8 cellular contexts compared by ENCODE assay signal in the genomic region with DNA sequence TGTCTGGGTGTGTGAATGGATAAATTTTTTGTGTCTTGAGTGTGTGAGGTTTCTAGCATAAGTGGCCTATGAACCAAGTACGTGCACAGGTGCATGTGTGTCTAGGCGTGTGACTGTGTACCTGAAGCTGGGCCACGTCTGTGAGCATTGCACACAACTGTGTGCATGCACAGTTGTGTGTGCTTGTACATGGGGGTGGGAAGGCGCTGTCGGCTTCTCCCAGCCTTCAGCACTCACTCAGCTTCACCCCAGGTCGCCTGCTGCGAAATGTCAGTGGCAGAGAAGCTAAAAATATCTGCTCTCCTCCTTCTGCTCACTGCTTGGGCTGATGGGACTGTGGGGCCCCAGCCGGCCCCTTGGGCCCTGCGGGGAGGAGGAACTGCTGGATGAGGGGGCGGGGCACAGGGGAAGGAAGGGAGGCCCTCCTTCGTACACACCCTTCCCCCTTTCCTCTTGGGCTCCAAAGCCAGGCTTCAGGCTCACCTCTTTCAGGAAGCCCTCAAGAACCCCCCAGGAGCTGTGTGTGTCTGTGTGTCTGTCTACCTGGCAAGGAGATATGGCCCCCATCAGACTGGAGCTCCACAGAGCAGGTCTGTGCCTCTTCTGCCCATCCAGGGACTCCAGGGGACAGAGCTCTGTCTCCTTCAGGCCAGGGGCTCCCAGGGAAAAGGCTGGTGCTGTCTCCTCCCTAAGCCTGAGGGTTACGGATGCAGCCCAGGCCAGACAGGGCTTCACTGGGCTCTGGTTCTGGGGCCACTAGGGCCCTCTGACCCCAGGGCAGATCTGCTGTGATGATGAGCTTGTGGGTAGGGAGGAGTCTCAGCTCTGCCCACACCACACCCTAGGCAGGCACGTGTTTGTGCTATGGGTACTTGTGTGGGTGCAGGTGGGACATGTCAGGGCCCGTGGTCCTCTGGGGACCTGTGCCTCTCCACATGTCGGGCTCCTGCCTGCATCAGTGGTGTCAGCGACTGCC. TPM values are rescaled to one million over a fixed set of nuclear protein-coding genes. Genes with fewer than 3 reads are reported as not detected.
DNase-seq lines count a peak whose midpoint lies in the region; ATAC-seq and TF ChIP-seq lines count a peak whose summit lies in the region.

No MANE protein-coding gene starts in this region.

- intact Hi-C loops in activated CD4-positive, alpha-beta T cell treated with anti-CD3 and anti-CD28 coated beads, Interleukin-2, amount 10 ng/mL, durations not matched to agents 24 days and 14 days (cut with micrococcal nuclease) = no loop called here
- intact Hi-C loops in thyroid gland (cut with DNase I) = no loop called here

- WGBS in thyroid gland, 2 donors = 43 to 51% methylated on average over 13 to 14 of the region's 16 CpGs

- ATAC-seq in GM21529 (IDR thresholded peaks at IDR 0.05; ENCODE audit: unreplicated experiment) = peak; percentile 51
- ATAC-seq in GM19035 (IDR thresholded peaks at IDR 0.05; ENCODE audit: unreplicated experiment) = no peak

- no peaks in the 10 kb centered on the region for H3K27me3 Mint-ChIP-seq in activated CD4-positive, alpha-beta T cell treated with anti-CD3 and anti-CD28 coated beads, Interleukin-2, amount 10 ng/mL, durations not matched to agents 24 days and 14 days
- H3K27me3 Mint-ChIP-seq in endothelial cell (ENCODE audit: unreplicated experiment) = peaks cover 26% of the 10 kb centered on the region

- peak overlapping the region in 2 of 3 donors; percentile 3 to 38 for H3K27ac ChIP-seq in thyroid gland

- TF ChIP-seq CTCF in endothelial cell (IDR thresholded peaks at IDR 0.05; ENCODE audit: unreplicated experiment) (no peak), thyroid gland (IDR thresholded peaks at IDR 0.05) (no peak)

- H3K9me3 Mint-ChIP-seq in activated CD4-positive, alpha-beta T cell treated with anti-CD3 and anti-CD28 coated beads, Interleukin-2, amount 10 ng/mL, durations not matched to agents 24 days and 14 days = no peaks in the 10 kb centered on the region
- H3K9me3 Mint-ChIP-seq in endothelial cell (ENCODE audit: unreplicated experiment) = no peaks in the 10 kb centered on the region

- H3K27ac Mint-ChIP-seq in activated CD4-positive, alpha-beta T cell treated with anti-CD3 and anti-CD28 coated beads, Interleukin-2, amount 10 ng/mL, durations not matched to agents 24 days and 14 days = peak overlapping the region; percentile 87
- peak overlapping the region; percentile 28 for H3K27ac Mint-ChIP-seq in endothelial cell (ENCODE audit: unreplicated experiment)

- H3K4me3 ChIP-seq in thyroid gland (replicated peaks in 1 of 3) = no peak overlapping the region

- TF ChIP-seq POLR2A in thyroid gland (IDR thresholded peaks at IDR 0.05) = no peak

- H3K27me3 ChIP-seq in thyroid gland = no peaks in the 10 kb centered on the region

- peaks cover 27 to 73% of the 10 kb centered on the region in 2 donors for H3K4me1 ChIP-seq in thyroid gland

- DNase-seq in CMK (ENCODE audit: low read depth) = peak; percentile 91
- peak; percentile 49 for DNase-seq in NCI-H1694 treated with DMSO at 0.1 percent for 48 hours (lab: John Stamatoyannopoulos, UW)
- peak; percentile 90 for DNase-seq in activated CD4-positive, alpha-beta T cell treated with anti-CD3 and anti-CD28 coated beads, Interleukin-2, amount 10 ng/mL, durations not matched to agents 24 days and 14 days
- DNase-seq in endothelial cell (ENCODE audit: low spot score) = no peak
- peak; percentile 91 for DNase-seq in myocyte (ENCODE audit: low read depth)
- DNase-seq in thyroid gland = peak; percentile 50 to 54

- H3K4me3 Mint-ChIP-seq in activated CD4-positive, alpha-beta T cell treated with anti-CD3 and anti-CD28 coated beads, Interleukin-2, amount 10 ng/mL, durations not matched to agents 24 days and 14 days = peak overlapping the region; percentile 82
- peak overlapping the region; percentile 59 for H3K4me3 Mint-ChIP-seq in endothelial cell (ENCODE audit: unreplicated experiment)

- H3K36me3 ChIP-seq in thyroid gland = no peaks in the 10 kb centered on the region

- H3K9me3 ChIP-seq in thyroid gland = no peaks in the 10 kb centered on the region

- peaks cover 5% of the 10 kb centered on the region for H3K36me3 Mint-ChIP-seq in activated CD4-positive, alpha-beta T cell treated with anti-CD3 and anti-CD28 coated beads, Interleukin-2, amount 10 ng/mL, durations not matched to agents 24 days and 14 days (ENCODE audit: low read depth)
- peaks cover 12% of the 10 kb centered on the region for H3K36me3 Mint-ChIP-seq in endothelial cell (ENCODE audit: low read depth, unreplicated experiment)

- H3K4me1 Mint-ChIP-seq in activated CD4-positive, alpha-beta T cell treated with anti-CD3 and anti-CD28 coated beads, Interleukin-2, amount 10 ng/mL, durations not matched to agents 24 days and 14 days = peaks cover 64% of the 10 kb centered on the region
- H3K4me1 Mint-ChIP-seq in endothelial cell (ENCODE audit: unreplicated experiment) = peaks cover 61% of the 10 kb centered on the region

RNA-seq across cellular contexts. Expression of a gene that starts 35.6 kb away (rescaled TPM):
- total RNA-seq in activated CD4-positive, alpha-beta T cell treated with anti-CD3 and anti-CD28 coated beads, Interleukin-2, amount 10 ng/mL, durations not matched to agents 24 days and 14 days = 109 TPM in 2 replicates
- total RNA-seq in endothelial cell (ENCODE audit: unreplicated experiment) (272 TPM), myocyte (17.3 and 18.2 TPM in 2 replicates), thyroid gland (10 to 100 TPM; 38.3 to 47.7 (median 46.7) TPM)
- 65.6 TPM for polyA plus RNA-seq in myocyte (2012)
